1 cellular context compared by ENCODE assay signal in genomic region chr14:65469903-65470302, GRCh38.
TF ChIP-seq lines count a peak whose summit lies in the region.

No MANE protein-coding gene starts in this region.

TF ChIP-seq in H1, 55 proteins besides CTCF, POLR2A, EP300 and RAD21:
- TF ChIP-seq POU5F1 (IDR thresholded peaks at IDR 0.05; ENCODE audit: low read depth, low read length) (0 out of 2 replicates have a peak, but pooled peaks have one; percentile 71), CBX8 (IDR thresholded peaks at IDR 0.05; ENCODE audit: borderline replicate concordance, low read depth, low read length) (no peak), CTBP2 (IDR thresholded peaks at IDR 0.05; ENCODE audit: borderline replicate concordance, insufficient read depth, insufficient read length, low read length) (no peak), SP4 (IDR thresholded peaks at IDR 0.05; ENCODE audit: low read length) (no peak), GABPA (IDR thresholded peaks at IDR 0.05; ENCODE audit: borderline replicate concordance, insufficient read depth, low read length) (no peak)
